In genomic region chr16:6642271-6642670, GRCh38 we compare ENCODE assay signal across 14 cellular contexts.
DNase-seq lines count a peak whose midpoint lies in the region; TF ChIP-seq lines count a peak whose summit lies in the region.
"Had no signal": no experiment of that assay in that cellular context is flagged by ENCODE, and none has a peak within 500 bp of the region (broad histone marks: within the 10 kb centered on the region; RNA-seq: fewer than 3 reads in every experiment).

No MANE protein-coding gene starts in this region.

- intact Hi-C loops in activated naive CD4-positive, alpha-beta T cell treated with anti-CD3 and anti-CD28 coated beads for 36 hours (cut with micrococcal nuclease), result loop anchor here (5.0 to 10.0 kb wide), 2 partner anchors 197 to 625 kb away; no protein-coding TSS in a partner anchor

- H3K9me3 Mint-ChIP-seq in endodermal cell, result no peaks in the 10 kb centered on the region
- H3K9me3 Mint-ChIP-seq in activated naive CD4-positive, alpha-beta T cell treated with anti-CD3 and anti-CD28 coated beads for 36 hours, result no peaks in the 10 kb centered on the region
- H3K9me3 Mint-ChIP-seq: CD4-positive, alpha-beta T cell had no signal

- H3K27ac ChIP-seq in HUES64 (ENCODE audit: low read depth, low read length) (peak overlapping the region; percentile 66; the same call in 1 of the 2 replicates), endodermal cell (ENCODE audit: low read depth, low read length) (no peak overlapping the region), iPS-20b (ENCODE audit: low read length) (no peak overlapping the region)
- H3K27ac ChIP-seq: BLaER1 had no signal

- WGBS in HUES64, result 55% methylated on average over 8 of the region's 9 CpGs
- 49 to 91% methylated on average over 4 to 9 of the region's 9 CpGs for WGBS in endodermal cell (ENCODE audit: insufficient coverage in 1 of 2, insufficient read length in 1 of 2), 2 experiments

- no peak overlapping the region for H3K27ac Mint-ChIP-seq in endodermal cell
- no peak overlapping the region for H3K27ac Mint-ChIP-seq in activated naive CD4-positive, alpha-beta T cell treated with anti-CD3 and anti-CD28 coated beads for 36 hours
- H3K27ac Mint-ChIP-seq: CD4-positive, alpha-beta T cell had no signal

- DNase-seq in ELF-1 (ENCODE audit: low read depth, low spot score), result peak; percentile 24
- DNase-seq in endodermal cell, result peak; percentile 52
- DNase-seq in hypothalamus (lab: John Stamatoyannopoulos, UW), result no peak
- DNase-seq in NCI-H774 (lab: John Stamatoyannopoulos, UW), result no peak
- DNase-seq in activated naive CD4-positive, alpha-beta T cell treated with anti-CD3 and anti-CD28 coated beads for 36 hours, result no peak
- DNase-seq in NCI-H146 (lab: John Stamatoyannopoulos, UW), result no peak
- DNase-seq: CD4-positive, alpha-beta T cell; COR-L47; NCI-H2081 treated with DMSO at 0.1 percent for 48 hours; NK-92 treated with Interleukin-12 subunit alpha and Interleukin-12 subunit beta, amount 100 ng/mL, for 24 hours had no signal

- TF ChIP-seq CTCF in endodermal cell (conservative IDR thresholded peaks at IDR 0.05), result no peak

- no peaks in the 10 kb centered on the region for H3K27me3 Mint-ChIP-seq in endodermal cell (ENCODE audit: insufficient read depth)
- H3K27me3 Mint-ChIP-seq in activated naive CD4-positive, alpha-beta T cell treated with anti-CD3 and anti-CD28 coated beads for 36 hours (ENCODE audit: low read depth), result peaks cover 10% of the 10 kb centered on the region

- H3K27me3 ChIP-seq in HUES64 (ENCODE audit: insufficient read depth, low read length), result no peaks in the 10 kb centered on the region
- H3K27me3 ChIP-seq in endodermal cell (ENCODE audit: control insufficient read depth, insufficient read depth, low read length, poor library complexity, severe bottlenecking), result no peaks in the 10 kb centered on the region
- no peaks in the 10 kb centered on the region for H3K27me3 ChIP-seq in iPS-20b (ENCODE audit: insufficient read depth, low read length)

- H3K4me3 Mint-ChIP-seq in endodermal cell, result peak overlapping the region; percentile 16
- no peak overlapping the region for H3K4me3 Mint-ChIP-seq in activated naive CD4-positive, alpha-beta T cell treated with anti-CD3 and anti-CD28 coated beads for 36 hours
- H3K4me3 Mint-ChIP-seq: CD4-positive, alpha-beta T cell had no signal

- no peaks in the 10 kb centered on the region for H3K36me3 Mint-ChIP-seq in endodermal cell (ENCODE audit: low read depth)
- no peaks in the 10 kb centered on the region for H3K36me3 Mint-ChIP-seq in activated naive CD4-positive, alpha-beta T cell treated with anti-CD3 and anti-CD28 coated beads for 36 hours (ENCODE audit: low read depth)

- H3K4me3 ChIP-seq in HUES64 (ENCODE audit: low read length) (peak overlapping the region; percentile 28), endodermal cell (ENCODE audit: low read length) (no peak overlapping the region), iPS-20b (ENCODE audit: low read length) (peak overlapping the region; percentile 40)
- H3K4me3 ChIP-seq: BLaER1, HAP-1 had no signal

- H3K4me1 Mint-ChIP-seq in endodermal cell, result peaks cover 19% of the 10 kb centered on the region
- H3K4me1 Mint-ChIP-seq in activated naive CD4-positive, alpha-beta T cell treated with anti-CD3 and anti-CD28 coated beads for 36 hours (ENCODE audit: low read depth), result peaks cover 8% of the 10 kb centered on the region

- CTCF ChIA-PET in activated naive CD4-positive, alpha-beta T cell treated with anti-CD3 and anti-CD28 coated beads for 36 hours (lab: Charles Lee), result interaction anchor here (0.7 to 1.3 kb wide), 4 partner anchors 174 to 1403 kb away, joined by 3 to 6 read pairs (median 4); no protein-coding TSS in a partner anchor

- H3K36me3 ChIP-seq in HUES64 (ENCODE audit: insufficient read depth, low read length) (no peaks in the 10 kb centered on the region), endodermal cell (ENCODE audit: control insufficient read depth, insufficient read depth, low read length) (no peaks in the 10 kb centered on the region), iPS-20b (ENCODE audit: insufficient read depth, low read depth, low read length) (no peaks in the 10 kb centered on the region)
- H3K36me3 ChIP-seq: BLaER1, HAP-1 had no signal

- H3K4me1 ChIP-seq in HUES64 (ENCODE audit: insufficient read depth, low read length) (peaks cover 22% of the 10 kb centered on the region), endodermal cell (ENCODE audit: control insufficient read depth, insufficient read depth, low read length) (peaks cover 8% of the 10 kb centered on the region), iPS-20b (ENCODE audit: insufficient read depth, low read length) (peaks cover 14% of the 10 kb centered on the region; the same call in 1 of the 2 replicates)
- H3K4me1 ChIP-seq: BLaER1, HAP-1 had no signal

- H3K9ac ChIP-seq in HUES64 (ENCODE audit: low read depth, low read length), result no peak overlapping the region
- no peak overlapping the region for H3K9ac ChIP-seq in endodermal cell (ENCODE audit: extremely low read depth, low read length, poor library complexity, severe bottlenecking)
- H3K9ac ChIP-seq in iPS-20b (ENCODE audit: low read depth, low read length), result peak overlapping the region; percentile 3; the same call in 1 of the 2 replicates
- H3K9ac ChIP-seq: BLaER1 had no signal

- H3K9me3 ChIP-seq in HUES64 (ENCODE audit: insufficient read depth, low read depth, low read length) (no peaks in the 10 kb centered on the region), endodermal cell (ENCODE audit: control insufficient read depth, low read length) (no peaks in the 10 kb centered on the region), iPS-20b (ENCODE audit: insufficient read depth, low read depth, low read length) (no peaks in the 10 kb centered on the region)
- H3K9me3 ChIP-seq: BLaER1, HAP-1 had no signal

Comparison
In these comparisons a context has a peak if more than half of its experiments do, and no peak if none do; other contexts are left out.
1. DNase-seq: peak in ELF-1 (single experiment) and endodermal cell (single experiment); none in hypothalamus (0 of 51), NCI-H774 (single experiment), activated naive CD4-positive, alpha-beta T cell treated with anti-CD3 and anti-CD28 coated beads for 36 hours (single experiment) and NCI-H146 (single experiment).